Comparison of ENCODE assay signal across 21 cellular contexts in genomic region chr3:14282001-14282705, GRCh38.
"Had no signal": no experiment of that assay in that cellular context is flagged by ENCODE, and none has a peak within 500 bp of the region (broad histone marks: within the 10 kb centered on the region; RNA-seq: fewer than 3 reads in every experiment).

No MANE protein-coding gene starts in this region.

- H3K27ac ChIP-seq: SJSA1, SK-N-MC had no signal

- FAIRE-seq: RCC 7860 had no signal

- H3K9me3 ChIP-seq: MG63, SJSA1 had no signal

- H3K4me1 ChIP-seq: SJSA1 had no signal

- DNase-seq: Karpas-422, KG1, MG63, NCI-H1092, NCI-H1105 treated with DMSO at 0.1 percent for 48 hours, NCI-H1417 treated with DMSO at 0.1 percent for 48 hours, NCI-H146, NCI-H1694 treated with DMSO at 0.1 percent for 48 hours, NCI-H1930, NCI-H2081, NCI-H2107, NCI-H2227 treated with DMSO at 0.1 percent for 48 hours, NCI-H524, NCI-H526 treated with DMSO at 0.1 percent for 48 hours, NCI-H748 treated with DMSO at 0.1 percent for 48 hours, Right ventricle myocardium superior, RPMI8226, SIG-M5 had no signal

- H3K36me3 ChIP-seq: MG63, SJSA1 had no signal

- H3K27me3 ChIP-seq: MG63, SJSA1 had no signal

- H3K4me3 ChIP-seq: MG63, SJSA1, SK-N-MC had no signal
